In the genomic region with DNA sequence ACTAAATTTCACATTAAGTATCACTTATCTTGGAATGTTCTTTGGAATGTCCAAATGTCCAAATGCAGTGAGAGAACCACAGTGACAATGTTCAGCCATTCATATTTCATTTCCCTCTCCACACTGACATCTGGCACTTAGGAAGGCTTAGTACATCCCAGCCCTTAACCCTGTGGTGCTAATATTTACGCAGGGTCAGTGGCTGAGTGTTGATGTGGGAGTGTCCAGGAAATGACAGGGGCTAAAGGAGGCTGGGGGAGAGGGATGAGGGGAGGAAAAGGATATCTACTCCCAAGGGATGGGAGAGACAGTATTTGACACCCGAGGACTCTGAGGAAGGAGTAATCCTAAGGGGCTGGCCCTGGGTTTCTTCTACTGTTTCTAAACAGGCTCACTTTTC, we compare ENCODE assay signal across 2 cellular contexts.
TF ChIP-seq lines count a peak whose summit lies in the region.

No MANE protein-coding gene starts in this region.

TF ChIP-seq in SK-N-SH treated with all-trans-retinoic acid at 6 μM for 48 hours, 23 proteins besides CTCF, POLR2A, EP300 and RAD21 (continued from another document):
- TF ChIP-seq SNAI2 (CRISPR knock-in tag; IDR thresholded peaks at IDR 0.05) (no peak), ARNTL (CRISPR knock-in tag; IDR thresholded peaks at IDR 0.05; ENCODE audit: borderline replicate concordance, low read depth) (no peak), ZNF565 (CRISPR knock-in tag; conservative IDR thresholded peaks at IDR 0.05; ENCODE audit: low read depth) (no peak), CSDC2 (CRISPR knock-in tag; IDR thresholded peaks at IDR 0.05) (no peak), TOX (CRISPR knock-in tag; IDR thresholded peaks at IDR 0.05; ENCODE audit: borderline replicate concordance) (no peak), ZFP3 (CRISPR knock-in tag; IDR thresholded peaks at IDR 0.05) (no peak), ZNF70 (CRISPR knock-in tag; IDR thresholded peaks at IDR 0.05) (no peak), TCF4 (CRISPR knock-in tag; IDR thresholded peaks at IDR 0.05; ENCODE audit: borderline replicate concordance) (no peak), ISL1 (CRISPR knock-in tag; IDR thresholded peaks at IDR 0.05) (no peak)
- TF ChIP-seq, protein P1, sequence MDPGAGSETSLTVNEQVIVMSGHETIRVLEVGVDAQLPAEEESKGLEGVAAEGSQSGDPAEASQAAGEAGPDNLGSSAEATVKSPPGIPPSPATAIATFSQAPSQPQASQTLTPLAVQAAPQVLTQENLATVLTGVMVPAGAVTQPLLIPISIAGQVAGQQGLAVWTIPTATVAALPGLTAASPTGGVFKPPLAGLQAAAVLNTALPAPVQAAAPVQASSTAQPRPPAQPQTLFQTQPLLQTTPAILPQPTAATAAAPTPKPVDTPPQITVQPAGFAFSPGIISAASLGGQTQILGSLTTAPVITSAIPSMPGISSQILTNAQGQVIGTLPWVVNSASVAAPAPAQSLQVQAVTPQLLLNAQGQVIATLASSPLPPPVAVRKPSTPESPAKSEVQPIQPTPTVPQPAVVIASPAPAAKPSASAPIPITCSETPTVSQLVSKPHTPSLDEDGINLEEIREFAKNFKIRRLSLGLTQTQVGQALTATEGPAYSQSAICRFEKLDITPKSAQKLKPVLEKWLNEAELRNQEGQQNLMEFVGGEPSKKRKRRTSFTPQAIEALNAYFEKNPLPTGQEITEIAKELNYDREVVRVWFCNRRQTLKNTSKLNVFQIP (CRISPR knock-in tag; IDR thresholded peaks at IDR 0.05; ENCODE audit: borderline replicate concordance, low read depth): no peak
- TF ChIP-seq, protein P2, sequence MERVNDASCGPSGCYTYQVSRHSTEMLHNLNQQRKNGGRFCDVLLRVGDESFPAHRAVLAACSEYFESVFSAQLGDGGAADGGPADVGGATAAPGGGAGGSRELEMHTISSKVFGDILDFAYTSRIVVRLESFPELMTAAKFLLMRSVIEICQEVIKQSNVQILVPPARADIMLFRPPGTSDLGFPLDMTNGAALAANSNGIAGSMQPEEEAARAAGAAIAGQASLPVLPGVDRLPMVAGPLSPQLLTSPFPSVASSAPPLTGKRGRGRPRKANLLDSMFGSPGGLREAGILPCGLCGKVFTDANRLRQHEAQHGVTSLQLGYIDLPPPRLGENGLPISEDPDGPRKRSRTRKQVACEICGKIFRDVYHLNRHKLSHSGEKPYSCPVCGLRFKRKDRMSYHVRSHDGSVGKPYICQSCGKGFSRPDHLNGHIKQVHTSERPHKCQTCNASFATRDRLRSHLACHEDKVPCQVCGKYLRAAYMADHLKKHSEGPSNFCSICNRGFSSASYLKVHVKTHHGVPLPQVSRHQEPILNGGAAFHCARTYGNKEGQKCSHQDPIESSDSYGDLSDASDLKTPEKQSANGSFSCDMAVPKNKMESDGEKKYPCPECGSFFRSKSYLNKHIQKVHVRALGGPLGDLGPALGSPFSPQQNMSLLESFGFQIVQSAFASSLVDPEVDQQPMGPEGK (CRISPR knock-in tag; IDR thresholded peaks at IDR 0.05; ENCODE audit: borderline replicate concordance): no peak
- TF ChIP-seq, protein P3, sequence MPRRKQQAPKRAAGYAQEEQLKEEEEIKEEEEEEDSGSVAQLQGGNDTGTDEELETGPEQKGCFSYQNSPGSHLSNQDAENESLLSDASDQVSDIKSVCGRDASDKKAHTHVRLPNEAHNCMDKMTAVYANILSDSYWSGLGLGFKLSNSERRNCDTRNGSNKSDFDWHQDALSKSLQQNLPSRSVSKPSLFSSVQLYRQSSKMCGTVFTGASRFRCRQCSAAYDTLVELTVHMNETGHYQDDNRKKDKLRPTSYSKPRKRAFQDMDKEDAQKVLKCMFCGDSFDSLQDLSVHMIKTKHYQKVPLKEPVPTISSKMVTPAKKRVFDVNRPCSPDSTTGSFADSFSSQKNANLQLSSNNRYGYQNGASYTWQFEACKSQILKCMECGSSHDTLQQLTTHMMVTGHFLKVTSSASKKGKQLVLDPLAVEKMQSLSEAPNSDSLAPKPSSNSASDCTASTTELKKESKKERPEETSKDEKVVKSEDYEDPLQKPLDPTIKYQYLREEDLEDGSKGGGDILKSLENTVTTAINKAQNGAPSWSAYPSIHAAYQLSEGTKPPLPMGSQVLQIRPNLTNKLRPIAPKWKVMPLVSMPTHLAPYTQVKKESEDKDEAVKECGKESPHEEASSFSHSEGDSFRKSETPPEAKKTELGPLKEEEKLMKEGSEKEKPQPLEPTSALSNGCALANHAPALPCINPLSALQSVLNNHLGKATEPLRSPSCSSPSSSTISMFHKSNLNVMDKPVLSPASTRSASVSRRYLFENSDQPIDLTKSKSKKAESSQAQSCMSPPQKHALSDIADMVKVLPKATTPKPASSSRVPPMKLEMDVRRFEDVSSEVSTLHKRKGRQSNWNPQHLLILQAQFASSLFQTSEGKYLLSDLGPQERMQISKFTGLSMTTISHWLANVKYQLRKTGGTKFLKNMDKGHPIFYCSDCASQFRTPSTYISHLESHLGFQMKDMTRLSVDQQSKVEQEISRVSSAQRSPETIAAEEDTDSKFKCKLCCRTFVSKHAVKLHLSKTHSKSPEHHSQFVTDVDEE (CRISPR knock-in tag; IDR thresholded peaks at IDR 0.05): no peak
- TF ChIP-seq, protein P4, sequence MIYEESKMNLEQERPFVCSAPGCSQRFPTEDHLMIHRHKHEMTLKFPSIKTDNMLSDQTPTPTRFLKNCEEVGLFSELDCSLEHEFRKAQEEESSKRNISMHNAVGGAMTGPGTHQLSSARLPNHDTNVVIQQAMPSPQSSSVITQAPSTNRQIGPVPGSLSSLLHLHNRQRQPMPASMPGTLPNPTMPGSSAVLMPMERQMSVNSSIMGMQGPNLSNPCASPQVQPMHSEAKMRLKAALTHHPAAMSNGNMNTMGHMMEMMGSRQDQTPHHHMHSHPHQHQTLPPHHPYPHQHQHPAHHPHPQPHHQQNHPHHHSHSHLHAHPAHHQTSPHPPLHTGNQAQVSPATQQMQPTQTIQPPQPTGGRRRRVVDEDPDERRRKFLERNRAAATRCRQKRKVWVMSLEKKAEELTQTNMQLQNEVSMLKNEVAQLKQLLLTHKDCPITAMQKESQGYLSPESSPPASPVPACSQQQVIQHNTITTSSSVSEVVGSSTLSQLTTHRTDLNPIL (CRISPR knock-in tag; IDR thresholded peaks at IDR 0.05; ENCODE audit: low read depth): no peak

TF ChIP-seq in SK-N-SH, 30 proteins besides CTCF, POLR2A, EP300 and RAD21 (continued from another document):
- TF ChIP-seq, protein P5, sequence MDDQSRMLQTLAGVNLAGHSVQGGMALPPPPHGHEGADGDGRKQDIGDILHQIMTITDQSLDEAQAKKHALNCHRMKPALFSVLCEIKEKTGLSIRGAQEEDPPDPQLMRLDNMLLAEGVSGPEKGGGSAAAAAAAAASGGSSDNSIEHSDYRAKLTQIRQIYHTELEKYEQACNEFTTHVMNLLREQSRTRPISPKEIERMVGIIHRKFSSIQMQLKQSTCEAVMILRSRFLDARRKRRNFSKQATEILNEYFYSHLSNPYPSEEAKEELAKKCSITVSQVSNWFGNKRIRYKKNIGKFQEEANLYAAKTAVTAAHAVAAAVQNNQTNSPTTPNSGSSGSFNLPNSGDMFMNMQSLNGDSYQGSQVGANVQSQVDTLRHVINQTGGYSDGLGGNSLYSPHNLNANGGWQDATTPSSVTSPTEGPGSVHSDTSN (IDR thresholded peaks at IDR 0.05): no peak
- TF ChIP-seq GATA2 (CRISPR knock-in tag; IDR thresholded peaks at IDR 0.05): no peak
- no peak for TF ChIP-seq MXI1 (IDR thresholded peaks at IDR 0.05; ENCODE audit: low read depth, low read length)
- TF ChIP-seq RCOR1 (IDR thresholded peaks at IDR 0.05; ENCODE audit: low read length): no peak
- TF ChIP-seq RXRA (IDR thresholded peaks at IDR 0.05; ENCODE audit: borderline replicate concordance, low read depth): no peak
